ENCODE assay signal across 25 cellular contexts in genomic region chr6:150275489-150275888, GRCh38.
"Had no signal": no experiment of that assay in that cellular context is flagged by ENCODE, and none has a peak within 500 bp of the region (broad histone marks: within the 10 kb centered on the region; RNA-seq: fewer than 3 reads in every experiment).

No MANE protein-coding gene starts in this region.

- DNase-seq: cerebellar nuclear complex; cortex of kidney; heart right ventricle; hippocampal formation; mesenchymal stem cell; mucosa of descending colon; naive B cell; psoas muscle; right cardiac atrium; sigmoid colon; stimulated activated CD4-positive, alpha-beta T cell treated with anti-CD3 and anti-CD28 coated beads, Interleukin-2, amount 100 ng/mL, for 24 hours; stimulated activated CD4-positive, alpha-beta T cell treated with anti-CD3 and anti-CD28 coated beads, Interleukin-4, amount 100 ng/mL, for 24 hours; stimulated activated naive CD4-positive, alpha-beta T cell treated with Interleukin-2 at 50 U/mL for 16 hours; stomach; thyroid gland had no signal

- ATAC-seq: gastroesophageal sphincter; heart right ventricle; left lobe of liver; mucosa of descending colon; natural killer cell treated with Interleukin-12 subunit alpha and Interleukin-12 subunit beta and Interleukin-15 and Interleukin-18, amount 100 ng/mL, for 72 hours; psoas muscle; right cardiac atrium; stimulated activated effector memory CD8-positive, alpha-beta T cell treated with anti-CD3 and anti-CD28 coated beads, Interleukin-12 subunit alpha, Interleukin-12 subunit beta, amount 100 ng/mL, for 72 hours had no signal

- H3K9me3 Mint-ChIP-seq: mesothelial cell of epicardium; naive B cell; natural killer cell treated with Interleukin-12 subunit alpha and Interleukin-12 subunit beta and Interleukin-15 and Interleukin-18, amount 100 ng/mL, for 72 hours; neural progenitor cell; stimulated activated effector memory CD8-positive, alpha-beta T cell treated with anti-CD3 and anti-CD28 coated beads, Interleukin-12 subunit alpha, Interleukin-12 subunit beta, amount 100 ng/mL, for 72 hours; type B pancreatic cell had no signal

- H3K36me3 ChIP-seq: gastroesophageal sphincter, heart right ventricle, neural progenitor cell, sigmoid colon, stomach, thyroid gland had no signal

- H3K4me3 ChIP-seq: gastroesophageal sphincter, heart right ventricle, lung, mucosa of descending colon, neural progenitor cell, psoas muscle, sigmoid colon, stomach, thyroid gland had no signal

- H3K4me3 Mint-ChIP-seq: mesothelial cell of epicardium; naive B cell; natural killer cell treated with Interleukin-12 subunit alpha and Interleukin-12 subunit beta and Interleukin-15 and Interleukin-18, amount 100 ng/mL, for 72 hours; neural progenitor cell; stimulated activated effector memory CD8-positive, alpha-beta T cell treated with anti-CD3 and anti-CD28 coated beads, Interleukin-12 subunit alpha, Interleukin-12 subunit beta, amount 100 ng/mL, for 72 hours; type B pancreatic cell had no signal

- H2AFZ ChIP-seq: neural progenitor cell, parathyroid adenoma had no signal

- H3K4me1 ChIP-seq: heart right ventricle, parathyroid adenoma had no signal

- H3K27ac Mint-ChIP-seq: mesothelial cell of epicardium; natural killer cell treated with Interleukin-12 subunit alpha and Interleukin-12 subunit beta and Interleukin-15 and Interleukin-18, amount 100 ng/mL, for 72 hours; neural progenitor cell; stimulated activated effector memory CD8-positive, alpha-beta T cell treated with anti-CD3 and anti-CD28 coated beads, Interleukin-12 subunit alpha, Interleukin-12 subunit beta, amount 100 ng/mL, for 72 hours; type B pancreatic cell had no signal

- FAIRE-seq: islet of Langerhans had no signal

- H3K9me3 ChIP-seq: gastroesophageal sphincter, heart right ventricle, mucosa of descending colon, psoas muscle, sigmoid colon, stomach, thyroid gland had no signal

- H3K79me2 ChIP-seq: parathyroid adenoma had no signal

- H3K27me3 ChIP-seq: neural progenitor cell, sigmoid colon, thyroid gland had no signal

- H3K27me3 Mint-ChIP-seq: type B pancreatic cell had no signal

- H3K4me2 ChIP-seq: neural progenitor cell had no signal

- H3K36me3 Mint-ChIP-seq: mesothelial cell of epicardium; naive B cell; natural killer cell treated with Interleukin-12 subunit alpha and Interleukin-12 subunit beta and Interleukin-15 and Interleukin-18, amount 100 ng/mL, for 72 hours; neural progenitor cell; stimulated activated effector memory CD8-positive, alpha-beta T cell treated with anti-CD3 and anti-CD28 coated beads, Interleukin-12 subunit alpha, Interleukin-12 subunit beta, amount 100 ng/mL, for 72 hours; type B pancreatic cell had no signal

- H3K27ac ChIP-seq: gastroesophageal sphincter, heart right ventricle, neural progenitor cell, parathyroid adenoma, psoas muscle, sigmoid colon, stomach, thyroid gland had no signal

- H3K9ac ChIP-seq: neural progenitor cell, parathyroid adenoma had no signal
